1 cellular context compared by ENCODE assay signal in the genomic region with DNA sequence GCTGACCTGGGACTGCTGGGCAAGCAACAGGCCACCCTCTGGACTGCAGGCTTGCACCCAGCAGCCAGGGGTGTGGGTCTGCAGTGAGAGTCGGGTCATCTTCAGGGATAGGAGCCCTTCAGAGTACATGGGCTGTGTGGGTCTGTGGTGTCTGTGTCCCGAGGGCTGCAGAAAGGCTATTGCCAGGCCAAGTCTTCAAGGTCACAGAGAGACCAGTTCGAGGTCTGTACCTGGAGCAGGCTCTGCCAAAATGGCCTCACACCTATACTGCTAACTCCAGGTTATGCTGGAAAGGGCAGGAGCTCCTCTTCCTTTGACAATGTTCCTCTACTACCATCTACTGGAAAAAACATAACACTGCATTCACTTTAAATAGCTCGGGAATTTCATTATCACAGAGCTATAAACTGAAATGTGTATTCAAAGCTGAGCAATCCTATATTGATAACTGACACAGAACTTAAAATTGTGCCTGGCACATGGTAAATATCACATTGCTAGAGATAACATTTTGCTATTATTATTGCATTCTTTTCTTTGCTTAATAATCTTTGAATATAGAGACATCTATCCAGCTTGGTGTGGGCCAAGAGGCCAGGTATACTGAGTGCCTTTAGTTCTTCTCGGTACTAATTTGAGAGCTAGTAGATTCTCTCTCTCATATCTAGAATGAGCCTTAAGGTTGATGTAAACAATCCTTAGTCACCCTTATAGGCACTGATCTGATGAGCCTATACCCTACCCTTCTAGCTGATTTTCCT.
TF ChIP-seq lines count a peak whose summit lies in the region.

No MANE protein-coding gene starts in this region.

TF ChIP-seq in IMR-90, 13 proteins besides CTCF, POLR2A, EP300 and RAD21:
- TF ChIP-seq CHD1 (IDR thresholded peaks at IDR 0.05; ENCODE audit: low read depth, low read length) (no peak), SMC3 (IDR thresholded peaks at IDR 0.05; ENCODE audit: low read depth, low read length) (peak; percentile 57)
